2 cellular contexts compared by ENCODE assay signal in genomic region chr17:43360739-43361498, GRCh38.
A peak's percentile ranks its signal among the peaks of the same experiment; 100 is the strongest.
TF ChIP-seq lines count a peak whose summit lies in the region.

No MANE protein-coding gene starts in this region.

TF ChIP-seq in IMR-90, 13 proteins besides CTCF, POLR2A, EP300 and RAD21 (continued from another document):
- peak; percentile 71 for TF ChIP-seq USF2 (IDR thresholded peaks at IDR 0.05; ENCODE audit: low read depth, low read length)
- TF ChIP-seq MXI1 (IDR thresholded peaks at IDR 0.05; ENCODE audit: borderline replicate concordance, low read depth, low read length): peak; percentile 67; the same call in 1 of the 2 replicates
- TF ChIP-seq FOS (IDR thresholded peaks at IDR 0.05; ENCODE audit: low read depth, low read length): no peak
- TF ChIP-seq MAZ (IDR thresholded peaks at IDR 0.05; ENCODE audit: borderline replicate concordance, low read depth, low read length): peak; percentile 96
- TF ChIP-seq ELK1 (IDR thresholded peaks at IDR 0.05; ENCODE audit: borderline replicate concordance, low read depth, low read length): no peak
- TF ChIP-seq SMC3 (IDR thresholded peaks at IDR 0.05; ENCODE audit: low read depth, low read length): no peak; the same call in 1 of the 2 replicates
- no peak for TF ChIP-seq BHLHE40 (IDR thresholded peaks at IDR 0.05; ENCODE audit: low read depth, low read length)
- TF ChIP-seq CEBPB (IDR thresholded peaks at IDR 0.05; ENCODE audit: low read depth, low read length): peak; percentile 76
- no peak for TF ChIP-seq RFX5 (IDR thresholded peaks at IDR 0.05; ENCODE audit: low read depth, low read length)
- TF ChIP-seq NFE2L2 (IDR thresholded peaks at IDR 0.05; ENCODE audit: low read depth, low read length): peak; percentile 72
- no peak for TF ChIP-seq RCOR1 (IDR thresholded peaks at IDR 0.05; ENCODE audit: insufficient replicate concordance, low read length)

TF ChIP-seq in PFSK-1, 5 proteins besides CTCF, POLR2A, EP300 and RAD21:
- TF ChIP-seq REST (IDR thresholded peaks at IDR 0.05; ENCODE audit: insufficient read depth in 1 of 2, low read depth in 2 of 2, low read length in 2 of 2) (peak in 1 of 2 experiments; percentile 60; a peak in 3 of 4 replicates), FOXP2 (optimal IDR thresholded peaks at IDR 0.05; ENCODE audit: borderline replicate concordance, extremely low read depth, extremely low read length, insufficient read depth) (peak; percentile 52), TAF1 (IDR thresholded peaks at IDR 0.05; ENCODE audit: borderline replicate concordance, insufficient read depth, low read length) (peak; percentile 86; the same call in 1 of the 2 replicates), SIN3A (IDR thresholded peaks at IDR 0.05; ENCODE audit: borderline replicate concordance, insufficient read depth, low read length) (peak; percentile 97), POLR2AphosphoS5 (IDR thresholded peaks at IDR 0.05; ENCODE audit: low read depth, low read length) (peak; percentile 100)
